21 cellular contexts compared by ENCODE assay signal in the genomic region with DNA sequence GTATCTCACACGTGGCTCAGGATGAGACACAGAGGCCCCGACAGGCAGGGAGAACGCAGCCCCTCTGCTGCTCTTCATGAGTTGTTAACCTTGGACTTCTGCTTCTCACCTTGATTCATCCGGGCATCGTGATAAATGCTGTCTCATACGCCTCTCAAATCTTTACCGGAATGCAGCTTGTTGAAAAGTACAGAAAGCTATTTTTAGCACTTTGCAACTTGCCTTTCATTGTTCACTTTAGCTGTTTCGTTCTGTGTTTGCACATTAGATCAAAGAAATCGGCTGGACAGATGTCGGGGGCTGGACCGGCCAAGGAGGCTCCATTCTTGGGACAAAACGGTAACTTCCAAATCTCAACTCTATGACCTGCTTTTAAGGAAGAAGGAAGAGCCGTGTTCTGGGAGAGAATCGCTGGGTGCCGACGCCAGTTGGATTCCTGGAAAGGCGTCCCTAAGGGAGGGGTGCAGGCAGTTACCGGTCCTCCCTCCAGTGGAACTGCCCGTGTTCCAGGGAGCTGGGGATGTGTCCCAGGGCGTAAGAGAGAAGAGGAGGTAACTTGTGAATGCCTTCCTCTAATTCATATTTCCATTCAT. TPM values are rescaled to one million over a fixed set of nuclear protein-coding genes. Genes with fewer than 3 reads are reported as not detected.
A peak's percentile ranks its signal among the peaks of the same experiment; 100 is the strongest.
DNase-seq lines count a peak whose midpoint lies in the region; ATAC-seq, FAIRE-seq and TF ChIP-seq lines count a peak whose summit lies in the region.
"Had no signal": no experiment of that assay in that cellular context is flagged by ENCODE, and none has a peak within 500 bp of the region (broad histone marks: within the 10 kb centered on the region; RNA-seq: fewer than 3 reads in every experiment).

No MANE protein-coding gene starts in this region.

- H3K4me1 ChIP-seq in kidney (ENCODE audit: control insufficient read depth in 1 of 2, insufficient read depth in 1 of 2, low read depth in 1 of 2, low read length in 2 of 2) (no peaks in the 10 kb centered on the region), OCI-LY7 (ENCODE audit: insufficient read depth, low read length, poor library complexity, severe bottlenecking) (no peaks in the 10 kb centered on the region)
- H3K4me1 ChIP-seq: Peyer's patch had no signal

- no TSS peak for BruUV-seq in OCI-LY7 (replicated peaks; lab: Mats Ljungman, UMichigan)

- CTCF ChIA-PET in RWPE1 (lab: Yijun Ruan, JAX) = interaction anchor here (1.4 kb wide), 1 partner anchor 17 kb away, joined by 3 read pairs; no protein-coding TSS in a partner anchor
- CTCF ChIA-PET in OCI-LY7 (lab: Charles Lee; ENCODE audit: unreplicated experiment) = no interaction called here

- DNase-seq in RWPE1 (ENCODE audit: low spot score) (no peak), kidney (peak; percentile 28), posterior vena cava (ENCODE audit: low spot score) (peak; percentile 76), NOMO-1 treated with dmso at 0.1 percent for 144 hours (lab: John Stamatoyannopoulos, UW; ENCODE audit: unreplicated experiment) (no peak), DMS153 treated with DMSO at 0.1 percent for 48 hours (lab: John Stamatoyannopoulos, UW; ENCODE audit: unreplicated experiment) (no peak), OCI-LY7 (ENCODE audit: low spot score) (no peak)
- DNase-seq: CD4-positive, alpha-beta T cell; COR-L47; MG63; NCI-H1092; NCI-H146; NCI-H2029 treated with DMSO at 0.1 percent for 48 hours; NCI-H226; NCI-H510A treated with DMSO at 0.1 percent for 48 hours; NCI-H774; NK-92 treated with Interleukin-12 subunit alpha and Interleukin-12 subunit beta, amount 100 ng/mL, for 24 hours; Peyer's patch had no signal

- peaks cover 4% of the 10 kb centered on the region for H3K4me1 Mint-ChIP-seq in activated T-helper 17 cell treated with anti-CD3 and anti-CD28 coated beads, Interleukin-2, amount 50 U/mL, for 72 hours

- no peak overlapping the region for H3K4me2 ChIP-seq in OCI-LY7 (ENCODE audit: low read length)
- H3K4me2 ChIP-seq: BLaER1 had no signal

- H3K4me3 ChIP-seq in kidney (ENCODE audit: low read length in 2 of 2) = no peak overlapping the region
- H3K4me3 ChIP-seq in OCI-LY7 (ENCODE audit: low read depth, low read length, poor library complexity, severe bottlenecking) = no peak overlapping the region
- H3K4me3 ChIP-seq: BLaER1, K562, MG63, Peyer's patch had no signal

- H2AFZ ChIP-seq in OCI-LY7 (ENCODE audit: low read length) = no peak overlapping the region

- intact Hi-C loops in kidney (cut with DNase I) (no loop called here), posterior vena cava (cut with DNase I) (no loop called here), OCI-LY7 (cut with micrococcal nuclease; ENCODE audit: unreplicated experiment) (no loop called here)

- H3K27ac ChIP-seq in RWPE1 (peak overlapping the region; percentile 44), kidney (ENCODE audit: low read depth in 2 of 2, low read length in 2 of 2) (no peak overlapping the region), OCI-LY7 (ENCODE audit: low read depth, low read length, poor library complexity, severe bottlenecking) (no peak overlapping the region)
- H3K27ac ChIP-seq: BLaER1, Peyer's patch had no signal

- no peaks in the 10 kb centered on the region for H3K27me3 Mint-ChIP-seq in activated T-helper 17 cell treated with anti-CD3 and anti-CD28 coated beads, Interleukin-2, amount 50 U/mL, for 72 hours
- H3K27me3 Mint-ChIP-seq: CD4-positive, alpha-beta T cell had no signal

- H3K36me3 ChIP-seq in kidney (ENCODE audit: control insufficient read depth in 1 of 2, insufficient read depth in 2 of 2, low read length in 2 of 2) (peaks cover 11 to 30% of the 10 kb centered on the region in 2 donors), OCI-LY7 (ENCODE audit: insufficient read depth, low read length) (peaks cover 94% of the 10 kb centered on the region)

- H3K27ac Mint-ChIP-seq in activated T-helper 17 cell treated with anti-CD3 and anti-CD28 coated beads, Interleukin-2, amount 50 U/mL, for 72 hours = peak overlapping the region; percentile 74
- H3K27ac Mint-ChIP-seq: CD4-positive, alpha-beta T cell had no signal

- peaks cover 100% of the 10 kb centered on the region for H3K36me3 Mint-ChIP-seq in activated T-helper 17 cell treated with anti-CD3 and anti-CD28 coated beads, Interleukin-2, amount 50 U/mL, for 72 hours (ENCODE audit: low read depth)

- FAIRE-seq in kidney (lab: Jason Lieb, UNC) = no peak
- FAIRE-seq: H54, K562 had no signal

- H4K20me1 ChIP-seq in OCI-LY7 (ENCODE audit: insufficient read depth, low read length) = no peaks in the 10 kb centered on the region

- no peak overlapping the region for H3K9ac ChIP-seq in kidney (ENCODE audit: low read length in 2 of 2)
- H3K9ac ChIP-seq: BLaER1 had no signal

- H3K4me3 Mint-ChIP-seq in activated T-helper 17 cell treated with anti-CD3 and anti-CD28 coated beads, Interleukin-2, amount 50 U/mL, for 72 hours = no peak overlapping the region
- H3K4me3 Mint-ChIP-seq: CD4-positive, alpha-beta T cell had no signal

- H3K9me3 ChIP-seq in kidney (ENCODE audit: control insufficient read depth in 1 of 2, low read length in 2 of 2) = no peaks in the 10 kb centered on the region
- no peaks in the 10 kb centered on the region for H3K9me3 ChIP-seq in OCI-LY7 (ENCODE audit: low read length)
- H3K9me3 ChIP-seq: BLaER1, MG63, Peyer's patch had no signal

- ATAC-seq in activated T-helper 17 cell treated with anti-CD3 and anti-CD28 coated beads, Interleukin-2, amount 50 U/mL, for 72 hours (replicated peaks) = no peak
- ATAC-seq: K562 had no signal

- no peak for TF ChIP-seq CTCF in RWPE1 (conservative IDR thresholded peaks at IDR 0.05; ENCODE audit: low read depth)
- no peak for TF ChIP-seq CTCF in kidney (IDR thresholded peaks at IDR 0.05; ENCODE audit: borderline replicate concordance, extremely low read depth, insufficient read depth)
- TF ChIP-seq CTCF in OCI-LY7 (conservative IDR thresholded peaks at IDR 0.05; ENCODE audit: low read length) = no peak

- POLR2A ChIA-PET in RWPE1 (lab: Yijun Ruan, JAX; ENCODE audit: low non-redundant PET) = no interaction called here
- POLR2A ChIA-PET in OCI-LY7 (lab: Charles Lee) = no interaction called here

- no peaks in the 10 kb centered on the region for H3K9me3 Mint-ChIP-seq in activated T-helper 17 cell treated with anti-CD3 and anti-CD28 coated beads, Interleukin-2, amount 50 U/mL, for 72 hours
- H3K9me3 Mint-ChIP-seq: CD4-positive, alpha-beta T cell had no signal

- no peaks in the 10 kb centered on the region for H3K9me2 ChIP-seq in OCI-LY7 (ENCODE audit: insufficient read depth, low read length)

- no peaks in the 10 kb centered on the region for H3K79me2 ChIP-seq in OCI-LY7 (ENCODE audit: insufficient read depth, low read depth, low read length)

RNA-seq across cellular contexts. Expression of gene PFKP, which starts 49.3 kb away (rescaled TPM):
- total RNA-seq in activated T-helper 17 cell treated with anti-CD3 and anti-CD28 coated beads, Interleukin-2, amount 50 U/mL, for 72 hours = 100 to 1,000 TPM; 349 TPM
- total RNA-seq in kidney (139 TPM), posterior vena cava (100 to 1,000 TPM; 109 to 216 TPM), OCI-LY7 (2022) (116 and 154 TPM in 2 replicates)
- 51.2 TPM for polyA plus RNA-seq in kidney (ENCODE audit: insufficient read depth, low read depth, low replicate concordance)
- total RNA-seq in OCI-LY7 (2014; rRNA removed; shearing (Covaris generic)) = 82.2 and 85.4 TPM in 2 replicates

RNA-seq across cellular contexts. Expression of gene PITRM1, which starts 56.0 kb away (rescaled TPM):
- 100 to 1,000 TPM; 160 to 169 TPM for total RNA-seq in activated T-helper 17 cell treated with anti-CD3 and anti-CD28 coated beads, Interleukin-2, amount 50 U/mL, for 72 hours
- 60.7 TPM for total RNA-seq in kidney
- 28.8 TPM for polyA plus RNA-seq in kidney (ENCODE audit: insufficient read depth, low read depth, low replicate concordance)
- 100 to 1,000 TPM in 1 of 2 donors, 10 to 100 TPM in 1; 65.9 to 112 TPM for total RNA-seq in posterior vena cava
- total RNA-seq in OCI-LY7 (2014; rRNA removed; shearing (Covaris generic)) = 34.6 and 44.3 TPM in 2 replicates
- 37.1 and 40.3 TPM in 2 replicates for total RNA-seq in OCI-LY7 (2022)

Comparison
In these comparisons a context has a peak if more than half of its experiments do, and no peak if none do; other contexts are left out.
1. DNase-seq: peak in kidney (single experiment) and posterior vena cava (single experiment); none in RWPE1 (single experiment), NOMO-1 treated with dmso at 0.1 percent for 144 hours (single experiment), DMS153 treated with DMSO at 0.1 percent for 48 hours (single experiment) and OCI-LY7 (single experiment).